Comparison of ENCODE assay signal across 8 cellular contexts in genomic region chr5:181246276-181247050, GRCh38. TPM values are rescaled to one million over a fixed set of nuclear protein-coding genes. Genes with fewer than 3 reads are reported as not detected.
DNase-seq lines count a peak whose midpoint lies in the region; ATAC-seq and TF ChIP-seq lines count a peak whose summit lies in the region.

No MANE protein-coding gene starts in this region.

- intact Hi-C loops in activated naive CD4-positive, alpha-beta T cell treated with anti-CD3 and anti-CD28 coated beads for 36 hours (cut with micrococcal nuclease) = no loop called here
- intact Hi-C loops in head of caudate nucleus (cut with DNase I) = loop anchor here (2.0 kb wide), 1 partner anchor 14 kb away; the partner anchor contains the start of gene TRIM52
- intact Hi-C loops in posterior cingulate gyrus (cut with DNase I) = no loop called here

- H2AFZ ChIP-seq in GM23338 = peak overlapping the region; percentile 89

- peaks cover 38% of the 10 kb centered on the region for H3K27me3 Mint-ChIP-seq in GM23338 (ENCODE audit: insufficient read depth, low read depth, poor library complexity)
- H3K27me3 Mint-ChIP-seq in activated naive CD4-positive, alpha-beta T cell treated with anti-CD3 and anti-CD28 coated beads for 36 hours (ENCODE audit: low read depth) = no peaks in the 10 kb centered on the region

- CTCF ChIA-PET in activated naive CD4-positive, alpha-beta T cell treated with anti-CD3 and anti-CD28 coated beads for 36 hours (lab: Charles Lee) = interaction anchor here (0.8 to 1.8 kb wide), 5 partner anchors 9 to 74 kb away, joined by 3 to 6 read pairs (median 4); no protein-coding TSS in a partner anchor

- peak overlapping the region; percentile 96 for H3K4me2 ChIP-seq in GM23338

- ATAC-seq in GM23338 (peak; percentile 69), HG03469 (IDR thresholded peaks at IDR 0.05; ENCODE audit: unreplicated experiment) (no peak)

- H3K4me3 Mint-ChIP-seq in GM23338 = peak overlapping the region; percentile 90
- peak overlapping the region; percentile 95 for H3K4me3 Mint-ChIP-seq in activated naive CD4-positive, alpha-beta T cell treated with anti-CD3 and anti-CD28 coated beads for 36 hours

- peaks cover 52% of the 10 kb centered on the region for H4K20me1 ChIP-seq in GM23338 (replicated peaks; ENCODE audit: insufficient read depth)

- DNase-seq in CMK (ENCODE audit: low read depth) (peak; percentile 62), GM23338 (ENCODE audit: low spot score) (peak; percentile 89), NCI-H226 (peak; percentile 81), head of caudate nucleus (peak; percentile 78 to 95 (median 89)), posterior cingulate gyrus (peak; percentile 76 to 97 (median 83))
- DNase-seq in activated naive CD4-positive, alpha-beta T cell treated with anti-CD3 and anti-CD28 coated beads for 36 hours = peak; percentile 89

- under 1% methylated on average over 56 of the region's 56 CpGs for WGBS in urinary bladder

- H3K27me3 ChIP-seq in GM23338 (ENCODE audit: insufficient read depth) = no peaks in the 10 kb centered on the region

- H3K4me1 ChIP-seq in GM23338 (ENCODE audit: insufficient read depth) = peaks cover 37% of the 10 kb centered on the region
- H3K4me1 ChIP-seq in urinary bladder (ENCODE audit: insufficient read depth) = peaks cover 2% of the 10 kb centered on the region

- H3K4me3 ChIP-seq in GM23338 (peak overlapping the region; percentile 100), urinary bladder (ENCODE audit: low read depth, low read length) (peak overlapping the region; percentile 78)

- H3K9me3 Mint-ChIP-seq in GM23338 = peaks cover 10% of the 10 kb centered on the region; the same call in 2 of the 3 replicates
- no peaks in the 10 kb centered on the region for H3K9me3 Mint-ChIP-seq in activated naive CD4-positive, alpha-beta T cell treated with anti-CD3 and anti-CD28 coated beads for 36 hours

- peaks cover 24% of the 10 kb centered on the region for H3K36me3 ChIP-seq in GM23338 (ENCODE audit: insufficient read depth)
- H3K36me3 ChIP-seq in urinary bladder (ENCODE audit: insufficient read depth) = peaks cover 5% of the 10 kb centered on the region

- H3K27ac Mint-ChIP-seq in GM23338 = peak overlapping the region; percentile 88
- H3K27ac Mint-ChIP-seq in activated naive CD4-positive, alpha-beta T cell treated with anti-CD3 and anti-CD28 coated beads for 36 hours = peak overlapping the region; percentile 99

- no peaks in the 10 kb centered on the region for H3K9me2 ChIP-seq in GM23338 (ENCODE audit: insufficient read depth)

- peaks cover 85% of the 10 kb centered on the region for H3K79me2 ChIP-seq in GM23338 (replicated peaks; ENCODE audit: insufficient read depth)

- H3F3A ChIP-seq in GM23338 (replicated peaks; ENCODE audit: low read depth) = peaks cover 33% of the 10 kb centered on the region

- H3K27ac ChIP-seq in GM23338 (ENCODE audit: low read depth) (peak overlapping the region; percentile 99), urinary bladder (ENCODE audit: low read depth) (peak overlapping the region; percentile 90)

- TF ChIP-seq CTCF in GM23338 (conservative IDR thresholded peaks at IDR 0.05; ENCODE audit: low read depth in 2 of 2) = no peak

- H3K4me1 Mint-ChIP-seq in GM23338 = peaks cover 40% of the 10 kb centered on the region
- H3K4me1 Mint-ChIP-seq in activated naive CD4-positive, alpha-beta T cell treated with anti-CD3 and anti-CD28 coated beads for 36 hours (ENCODE audit: low read depth) = peaks cover 58% of the 10 kb centered on the region

- peaks cover 66% of the 10 kb centered on the region for H3K36me3 Mint-ChIP-seq in GM23338 (ENCODE audit: low read depth)
- peaks cover 38% of the 10 kb centered on the region for H3K36me3 Mint-ChIP-seq in activated naive CD4-positive, alpha-beta T cell treated with anti-CD3 and anti-CD28 coated beads for 36 hours (ENCODE audit: low read depth)

TF ChIP-seq in GM23338, 12 proteins besides CTCF, POLR2A, EP300 and RAD21 (continues in another document):
- TF ChIP-seq STAT1 (IDR thresholded peaks at IDR 0.05; ENCODE audit: unreplicated experiment) (no peak), CREB1 (CRISPR knock-in tag; IDR thresholded peaks at IDR 0.05; ENCODE audit: low read depth) (no peak), ZNF462 (CRISPR knock-in tag; IDR thresholded peaks at IDR 0.05) (no peak)

RNA-seq across cellular contexts. Expression of gene RACK1, which starts 2.8 kb away (rescaled TPM):
- total RNA-seq in GM23338 (2014; rRNA removed; shearing (Covaris generic)) = 4,589 and 4,798 TPM in 2 replicates
- 2,372 and 2,567 TPM in 2 replicates for polyA plus RNA-seq in GM23338 (2016; fragmentation: Nextera tagmentation; extraction: Ambion mirVana)
- 1,000 to 10,000 TPM; 3,176 to 3,362 TPM for total RNA-seq in activated naive CD4-positive, alpha-beta T cell treated with anti-CD3 and anti-CD28 coated beads for 36 hours
- 2,993 TPM for total RNA-seq in urinary bladder
- 2,408 TPM for polyA plus RNA-seq in urinary bladder

RNA-seq across cellular contexts. Expression of gene TRIM52, which starts 14.5 kb away (rescaled TPM):
- total RNA-seq in GM23338 (2014; rRNA removed; shearing (Covaris generic)) = 2.9 and 6.2 TPM in 2 replicates
- polyA plus RNA-seq in GM23338 (2016; fragmentation: Nextera tagmentation; extraction: Ambion mirVana) (4.1 and 8.1 TPM in 2 replicates), urinary bladder (13.8 TPM)
- total RNA-seq in activated naive CD4-positive, alpha-beta T cell treated with anti-CD3 and anti-CD28 coated beads for 36 hours = 10 to 100 TPM; 10.5 to 10.9 TPM
- 14.1 TPM for total RNA-seq in urinary bladder

RNA-seq across cellular contexts. Expression of gene TRIM41, which starts 23.4 kb away (rescaled TPM):
- 8.7 and 9.7 TPM in 2 replicates for total RNA-seq in GM23338 (2014; rRNA removed; shearing (Covaris generic))
- 6.2 and 7.3 TPM in 2 replicates for polyA plus RNA-seq in GM23338 (2016; fragmentation: Nextera tagmentation; extraction: Ambion mirVana)
- total RNA-seq in activated naive CD4-positive, alpha-beta T cell treated with anti-CD3 and anti-CD28 coated beads for 36 hours = 10 to 100 TPM; 36.5 to 37.3 TPM
- total RNA-seq in urinary bladder = 8.8 TPM
- 20.6 TPM for polyA plus RNA-seq in urinary bladder

RNA-seq across cellular contexts. Expression of gene TRIM7, which starts 41.5 kb away (rescaled TPM):
- 0.56 and 0.66 TPM in 2 replicates for total RNA-seq in GM23338 (2014; rRNA removed; shearing (Covaris generic))
- polyA plus RNA-seq in GM23338 (2016; fragmentation: Nextera tagmentation; extraction: Ambion mirVana) = 0.37 and 0.53 TPM in 2 replicates
- 1 to 10 TPM; 1.6 to 1.8 TPM for total RNA-seq in activated naive CD4-positive, alpha-beta T cell treated with anti-CD3 and anti-CD28 coated beads for 36 hours
- 1.2 TPM for total RNA-seq in urinary bladder
- polyA plus RNA-seq in urinary bladder = 3.7 TPM
